ENCODE assay signal across 25 cellular contexts in the genomic region with DNA sequence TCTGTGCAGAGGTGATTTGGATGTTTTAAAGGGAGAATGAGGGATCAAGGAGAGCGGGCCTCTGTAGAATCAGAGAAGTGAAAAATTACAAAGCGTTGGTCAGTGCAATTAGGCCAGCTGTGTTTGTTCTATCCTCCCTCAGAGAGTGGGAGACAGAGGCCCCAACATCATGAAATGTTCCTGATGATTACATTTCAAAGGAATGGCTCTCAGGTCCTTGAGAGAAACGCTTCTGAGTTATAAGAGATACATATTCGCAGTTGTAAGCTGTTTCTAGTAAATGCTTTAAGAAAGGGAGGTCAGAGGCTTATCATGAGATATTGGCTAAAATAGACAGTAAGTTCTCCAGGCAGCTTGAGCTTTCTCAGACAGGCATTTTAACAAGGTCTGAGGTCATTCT. TPM values are rescaled to one million over a fixed set of nuclear protein-coding genes. Genes with fewer than 3 reads are reported as not detected.
"Had no signal": no experiment of that assay in that cellular context is flagged by ENCODE, and none has a peak within 500 bp of the region (broad histone marks: within the 10 kb centered on the region; RNA-seq: fewer than 3 reads in every experiment).

No MANE protein-coding gene starts in this region.

- H3K27ac ChIP-seq: brain microvascular endothelial cell, neutrophil, right atrium auricular region had no signal

- DNase-seq: activated CD4-positive, alpha-beta T cell treated with anti-CD3 and anti-CD28 coated beads for 4 hours; activated CD8-positive, alpha-beta T cell treated with anti-CD3 and anti-CD28 coated beads for 36 hours; activated effector memory CD4-positive, alpha-beta T cell treated with anti-CD3 and anti-CD28 coated beads, Interleukin-2, amount 50 U/mL, for 16 hours; activated T-cell treated with anti-CD3 and anti-CD28 coated beads, Interleukin-2, amount 50 U/mL, for 4 hours; amygdala; brain microvascular endothelial cell; cerebellar nuclear complex; effector memory CD4-positive, alpha-beta T cell; foreskin melanocyte; left cardiac atrium; naive B cell; small intestine; stimulated activated CD4-positive, alpha-beta T cell treated with anti-CD3 and anti-CD28 coated beads, Interleukin-4, amount 100 ng/mL, for 4 hours; stimulated activated CD8-positive, alpha-beta memory T cell treated with anti-CD3 and anti-CD28 coated beads, Interleukin-4, amount 100 ng/mL, for 48 hours; stimulated activated naive CD4-positive, alpha-beta T cell treated with Interleukin-2 at 50 U/mL for 16 hours; substantia nigra; T-helper 2 cell; trophoblast cell had no signal

- H3K4me3 ChIP-seq: lung, right atrium auricular region had no signal

- H3K4me1 Mint-ChIP-seq: activated naive CD4-positive, alpha-beta T cell treated with anti-CD3 and anti-CD28 coated beads, Interleukin-2, amount 50 U/mL, for 24 hours; naive B cell had no signal

- H3K36me3 ChIP-seq: brain microvascular endothelial cell, neutrophil, right atrium auricular region had no signal

- H3K27me3 ChIP-seq: brain microvascular endothelial cell, right atrium auricular region had no signal

- H3K27ac Mint-ChIP-seq: activated CD8-positive, alpha-beta T cell treated with anti-CD3 and anti-CD28 coated beads for 36 hours; activated naive CD4-positive, alpha-beta T cell treated with anti-CD3 and anti-CD28 coated beads, Interleukin-2, amount 50 U/mL, for 24 hours; dendritic cell treated with granulocyte-macrophage colony-stimulating factor and Interleukin-4, amounts not matched to agents 40 ng/mL and 50 ng/mL, for 4 days; naive B cell; WTC11 had no signal

- H3K36me3 Mint-ChIP-seq: activated naive CD4-positive, alpha-beta T cell treated with anti-CD3 and anti-CD28 coated beads, Interleukin-2, amount 50 U/mL, for 24 hours; naive B cell; WTC11 had no signal

- H3K4me1 ChIP-seq: right atrium auricular region had no signal

- H3K9me3 ChIP-seq: neutrophil, right atrium auricular region had no signal

- ATAC-seq: activated CD8-positive, alpha-beta T cell treated with anti-CD3 and anti-CD28 coated beads for 36 hours; activated T-cell treated with anti-CD3 and anti-CD28 coated beads, Interleukin-2, amount 50 U/mL, for 4 hours; WTC11 had no signal

- H3K9me3 Mint-ChIP-seq: activated CD8-positive, alpha-beta T cell treated with anti-CD3 and anti-CD28 coated beads for 36 hours; activated naive CD4-positive, alpha-beta T cell treated with anti-CD3 and anti-CD28 coated beads, Interleukin-2, amount 50 U/mL, for 24 hours; activated T-cell treated with anti-CD3 and anti-CD28 coated beads, Interleukin-2, amount 50 U/mL, for 4 hours; dendritic cell treated with granulocyte-macrophage colony-stimulating factor and Interleukin-4, amounts not matched to agents 40 ng/mL and 50 ng/mL, for 4 days had no signal

- H3K4me3 Mint-ChIP-seq: activated CD8-positive, alpha-beta T cell treated with anti-CD3 and anti-CD28 coated beads for 36 hours; activated naive CD4-positive, alpha-beta T cell treated with anti-CD3 and anti-CD28 coated beads, Interleukin-2, amount 50 U/mL, for 24 hours; activated T-cell treated with anti-CD3 and anti-CD28 coated beads, Interleukin-2, amount 50 U/mL, for 4 hours; dendritic cell treated with granulocyte-macrophage colony-stimulating factor and Interleukin-4, amounts not matched to agents 40 ng/mL and 50 ng/mL, for 4 days; naive B cell; WTC11 had no signal

RNA-seq across cellular contexts. Expression of gene TMEM40, which starts 21.7 kb away (rescaled TPM):
- total RNA-seq: activated CD8-positive, alpha-beta T cell treated with anti-CD3 and anti-CD28 coated beads for 36 hours; activated T-cell treated with anti-CD3 and anti-CD28 coated beads, Interleukin-2, amount 50 U/mL, for 4 hours; posterior vena cava had no signal
